1 cellular context compared by ENCODE assay signal in the genomic region with DNA sequence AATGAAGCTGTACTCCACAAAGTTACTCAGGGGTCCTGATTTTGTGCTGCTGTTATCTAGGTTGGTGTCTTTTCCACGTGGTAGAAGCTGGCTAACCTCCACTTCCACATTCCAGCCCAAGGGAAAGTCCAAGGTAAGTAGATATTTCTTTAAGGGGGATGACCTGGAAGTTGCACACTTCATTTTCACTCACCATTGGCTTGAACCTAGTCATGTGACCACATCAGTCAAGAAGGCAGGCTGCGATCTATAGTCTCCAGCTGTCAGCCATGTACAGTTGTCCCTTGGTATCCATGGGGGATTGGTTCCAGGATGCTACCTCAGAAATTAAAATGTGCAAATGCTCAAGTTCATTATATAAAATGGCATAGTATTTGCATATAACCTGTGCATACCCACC.
TF ChIP-seq lines count a peak whose summit lies in the region.

No MANE protein-coding gene starts in this region.

TF ChIP-seq in K562, 482 proteins besides CTCF, POLR2A, EP300 and RAD21 (continued from another document):
- TF ChIP-seq, protein P1, sequence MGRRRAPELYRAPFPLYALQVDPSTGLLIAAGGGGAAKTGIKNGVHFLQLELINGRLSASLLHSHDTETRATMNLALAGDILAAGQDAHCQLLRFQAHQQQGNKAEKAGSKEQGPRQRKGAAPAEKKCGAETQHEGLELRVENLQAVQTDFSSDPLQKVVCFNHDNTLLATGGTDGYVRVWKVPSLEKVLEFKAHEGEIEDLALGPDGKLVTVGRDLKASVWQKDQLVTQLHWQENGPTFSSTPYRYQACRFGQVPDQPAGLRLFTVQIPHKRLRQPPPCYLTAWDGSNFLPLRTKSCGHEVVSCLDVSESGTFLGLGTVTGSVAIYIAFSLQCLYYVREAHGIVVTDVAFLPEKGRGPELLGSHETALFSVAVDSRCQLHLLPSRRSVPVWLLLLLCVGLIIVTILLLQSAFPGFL (CRISPR knock-in tag; IDR thresholded peaks at IDR 0.05): no peak
- TF ChIP-seq CCAR2 (IDR thresholded peaks at IDR 0.05; ENCODE audit: low read depth, low read length) (no peak), PHB2 (IDR thresholded peaks at IDR 0.05; ENCODE audit: low read depth) (no peak), KLF6 (CRISPR knock-in tag; IDR thresholded peaks at IDR 0.05; ENCODE audit: borderline replicate concordance) (no peak), ARHGAP35 (IDR thresholded peaks at IDR 0.05; ENCODE audit: partially characterized antibody) (no peak), ZNF347 (CRISPR knock-in tag; IDR thresholded peaks at IDR 0.05; ENCODE audit: low read depth) (no peak), ZZZ3 (IDR thresholded peaks at IDR 0.05) (no peak), ZNF24 (IDR thresholded peaks at IDR 0.05) (no peak)
- TF ChIP-seq, protein P2, sequence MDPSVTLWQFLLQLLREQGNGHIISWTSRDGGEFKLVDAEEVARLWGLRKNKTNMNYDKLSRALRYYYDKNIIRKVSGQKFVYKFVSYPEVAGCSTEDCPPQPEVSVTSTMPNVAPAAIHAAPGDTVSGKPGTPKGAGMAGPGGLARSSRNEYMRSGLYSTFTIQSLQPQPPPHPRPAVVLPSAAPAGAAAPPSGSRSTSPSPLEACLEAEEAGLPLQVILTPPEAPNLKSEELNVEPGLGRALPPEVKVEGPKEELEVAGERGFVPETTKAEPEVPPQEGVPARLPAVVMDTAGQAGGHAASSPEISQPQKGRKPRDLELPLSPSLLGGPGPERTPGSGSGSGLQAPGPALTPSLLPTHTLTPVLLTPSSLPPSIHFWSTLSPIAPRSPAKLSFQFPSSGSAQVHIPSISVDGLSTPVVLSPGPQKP (CRISPR knock-in tag; IDR thresholded peaks at IDR 0.05): no peak
- TF ChIP-seq, protein P3, sequence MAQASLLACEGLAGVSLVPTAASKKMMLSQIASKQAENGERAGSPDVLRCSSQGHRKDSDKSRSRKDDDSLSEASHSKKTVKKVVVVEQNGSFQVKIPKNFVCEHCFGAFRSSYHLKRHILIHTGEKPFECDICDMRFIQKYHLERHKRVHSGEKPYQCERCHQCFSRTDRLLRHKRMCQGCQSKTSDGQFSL (CRISPR knock-in tag; IDR thresholded peaks at IDR 0.05): no peak
- TF ChIP-seq, protein P3 (tag; IDR thresholded peaks at IDR 0.05): no peak
